Comparison of ENCODE assay signal across 23 cellular contexts in genomic region chr6:113847435-113847834, GRCh38. TPM values are rescaled to one million over a fixed set of nuclear protein-coding genes. Genes with fewer than 3 reads are reported as not detected.
DNase-seq lines count a peak whose midpoint lies in the region; FAIRE-seq and TF ChIP-seq lines count a peak whose summit lies in the region.
"Had no signal": no experiment of that assay in that cellular context is flagged by ENCODE, and none has a peak within 500 bp of the region (broad histone marks: within the 10 kb centered on the region; RNA-seq: fewer than 3 reads in every experiment).

No MANE protein-coding gene starts in this region.

- H3K4me1 ChIP-seq in neuronal stem cell (ENCODE audit: control insufficient read depth in 2 of 2, insufficient read depth in 1 of 2, low read depth in 1 of 2, low read length in 2 of 2): no peaks in the 10 kb centered on the region
- no peaks in the 10 kb centered on the region for H3K4me1 ChIP-seq in ascending aorta
- H3K4me1 ChIP-seq: testis had no signal

- no peaks in the 10 kb centered on the region for H3K36me3 ChIP-seq in bronchial epithelial cell (ENCODE audit: control insufficient read depth, insufficient read depth, low read length)
- no peaks in the 10 kb centered on the region for H3K36me3 ChIP-seq in neuronal stem cell (replicated peaks in 1 of 2; ENCODE audit: control insufficient read depth in 2 of 2, insufficient read depth in 2 of 2, low read length in 2 of 2)
- H3K36me3 ChIP-seq in ascending aorta: no peaks in the 10 kb centered on the region
- H3K36me3 ChIP-seq: neutrophil had no signal

- TF ChIP-seq POLR2A in erythroblast (IDR thresholded peaks at IDR 0.05; ENCODE audit: low read length): no peak

- no peak overlapping the region for H4K91ac ChIP-seq in neuronal stem cell (ENCODE audit: low read depth, low read length, poor library complexity)

- H2BK15ac ChIP-seq in neuronal stem cell (ENCODE audit: low read length): no peak overlapping the region

- TF ChIP-seq CTCF in bronchial epithelial cell (IDR thresholded peaks at IDR 0.05; ENCODE audit: insufficient read depth, low read length, severe bottlenecking) (no peak), ascending aorta (IDR thresholded peaks at IDR 0.05) (no peak)

- no peak overlapping the region for H3K14ac ChIP-seq in neuronal stem cell (ENCODE audit: low read length)

- peak overlapping the region; percentile 71 for H3K18ac ChIP-seq in neuronal stem cell (ENCODE audit: low read length)

- H3K27ac ChIP-seq in neuronal stem cell (replicated peaks; ENCODE audit: low read length) (no peak overlapping the region), ascending aorta (no peak overlapping the region)
- H3K27ac ChIP-seq: neutrophil, RWPE1, testis, VCaP had no signal

- H2BK5ac ChIP-seq in neuronal stem cell (ENCODE audit: low read length): no peak overlapping the region

- intact Hi-C loops in ascending aorta (cut with DNase I): no loop called here

- no peak for FAIRE-seq in bronchial epithelial cell (lab: Jason Lieb, UNC)

- H3K23ac ChIP-seq in neuronal stem cell (ENCODE audit: low read depth, low read length, poor library complexity): no peak overlapping the region

- no CpG with 5 or more reads among the region's 5 CpGs for WGBS in neuronal stem cell (ENCODE audit: extremely low coverage in 2 of 2, insufficient read length in 2 of 2, insufficient replicate concordance in 1 of 2), 2 donors

- no peaks in the 10 kb centered on the region for H3K9me3 ChIP-seq in neuronal stem cell (replicated peaks in 1 of 2; ENCODE audit: control insufficient read depth in 2 of 2, insufficient read depth in 1 of 2, low read depth in 1 of 2, low read length in 2 of 2)
- H3K9me3 ChIP-seq in ascending aorta: no peaks in the 10 kb centered on the region
- H3K9me3 ChIP-seq: neutrophil, testis had no signal

- H2BK120ac ChIP-seq in neuronal stem cell (ENCODE audit: low read depth, low read length): no peak overlapping the region

- no peak overlapping the region for H2BK12ac ChIP-seq in neuronal stem cell (ENCODE audit: low read length)

- H3K79me1 ChIP-seq in neuronal stem cell (ENCODE audit: low read depth, low read length): no peaks in the 10 kb centered on the region

- no peak overlapping the region for H4K8ac ChIP-seq in neuronal stem cell (ENCODE audit: low read depth, low read length)

- H2AFZ ChIP-seq in neuronal stem cell (ENCODE audit: low read length): no peak overlapping the region

- DNase-seq in EH (ENCODE audit: low read depth) (peak; percentile 69), NCI-H2227 (lab: John Stamatoyannopoulos, UW; ENCODE audit: unreplicated experiment) (peak; percentile 61), bronchial epithelial cell (ENCODE audit: low read depth) (peak; percentile 47), neuronal stem cell (ENCODE audit: low spot score) (no peak), foreskin melanocyte (no peak), erythroblast (lab: John Stamatoyannopoulos, UW) (no peak), ascending aorta (ENCODE audit: low spot score in 2 of 2) (no peak)
- DNase-seq: activated CD4-positive, alpha-beta T cell treated with anti-CD3 and anti-CD28 coated beads for 48 hours; activated naive CD4-positive, alpha-beta T cell treated with anti-CD3 and anti-CD28 coated beads for 36 hours; activated T-cell treated with anti-CD3 and anti-CD28 coated beads, Interleukin-2, amount 50 U/mL, for 72 hours; amygdala; cortex of kidney; Karpas-422; left cardiac atrium; mammary epithelial cell; NCI-H1694 treated with DMSO at 0.1 percent for 48 hours; stimulated activated CD4-positive, alpha-beta T cell treated with anti-CD3 and anti-CD28 coated beads, Interleukin-2, amount 100 ng/mL, for 48 hours; stimulated activated naive CD4-positive, alpha-beta T cell; T-helper 2 cell; testis had no signal

- H3K4me3 ChIP-seq in bronchial epithelial cell (ENCODE audit: low read depth, low read length) (no peak overlapping the region), neuronal stem cell (ENCODE audit: low read length in 2 of 2) (no peak overlapping the region), ascending aorta (no peak overlapping the region)
- H3K4me3 ChIP-seq: testis had no signal

- H3K27me3 ChIP-seq in bronchial epithelial cell (ENCODE audit: control insufficient read depth, insufficient read depth, low read length) (no peaks in the 10 kb centered on the region), neuronal stem cell (ENCODE audit: control insufficient read depth in 3 of 3, insufficient read depth in 3 of 3, low read depth in 1 of 3, low read length in 3 of 3) (no peaks in the 10 kb centered on the region), ascending aorta (no peaks in the 10 kb centered on the region)
- H3K27me3 ChIP-seq: neutrophil, testis had no signal

- no peak overlapping the region for H3K4ac ChIP-seq in neuronal stem cell (ENCODE audit: low read length)

- H3K9ac ChIP-seq in neuronal stem cell (ENCODE audit: low read depth, low read length, poor library complexity): no peak overlapping the region

- H3K4me2 ChIP-seq in neuronal stem cell (ENCODE audit: insufficient read depth, low read length, poor library complexity, severe bottlenecking): no peak overlapping the region

- no peak overlapping the region for H2AK5ac ChIP-seq in neuronal stem cell (ENCODE audit: low read depth, low read length)

RNA-seq across cellular contexts. Expression of gene MARCKS, which starts 9.7 kb away (rescaled TPM):
- 54.0 and 74.5 TPM in 2 replicates for total RNA-seq in bronchial epithelial cell
- 125 TPM for polyA plus RNA-seq in neuronal stem cell (2013, experiment 1 of 2)
- 129 TPM for polyA plus RNA-seq in neuronal stem cell (2013, experiment 2 of 2)
- total RNA-seq in ascending aorta: 42.7 TPM

Comparison
In these comparisons a context has a peak if more than half of its experiments do, and no peak if none do; other contexts are left out.
1. DNase-seq: peak in EH (single experiment), NCI-H2227 (single experiment) and bronchial epithelial cell (single experiment); none in neuronal stem cell (single experiment), foreskin melanocyte (single experiment), erythroblast (0 of 2) and ascending aorta (0 of 2).